ENCODE assay signal across 9 cellular contexts in genomic region chr3:50623840-50624474, GRCh38. TPM values are rescaled to one million over a fixed set of nuclear protein-coding genes. Genes with fewer than 3 reads are reported as not detected.
DNase-seq lines count a peak whose midpoint lies in the region; ATAC-seq, FAIRE-seq and TF ChIP-seq lines count a peak whose summit lies in the region.
"Had no signal": no experiment of that assay in that cellular context is flagged by ENCODE, and none has a peak within 500 bp of the region (broad histone marks: within the 10 kb centered on the region; RNA-seq: fewer than 3 reads in every experiment).

No MANE protein-coding gene starts in this region.

- TF ChIP-seq CTCF in WERI-Rb-1 (IDR thresholded peaks at IDR 0.05; ENCODE audit: low read depth, low read length): no peak

- H3K9ac ChIP-seq in adipocyte (ENCODE audit: low read length): no peak overlapping the region

- no peaks in the 10 kb centered on the region for H3K9me3 ChIP-seq in adipocyte (ENCODE audit: control insufficient read depth, low read length)
- no peaks in the 10 kb centered on the region for H3K9me3 ChIP-seq in WERI-Rb-1 (ENCODE audit: severe bottlenecking)

- peaks cover 23% of the 10 kb centered on the region for H3K4me1 ChIP-seq in adipocyte (ENCODE audit: control insufficient read depth, insufficient read depth, low read length)

- FAIRE-seq in GM19239 (lab: Jason Lieb, UNC): peak; percentile 84
- FAIRE-seq: colon had no signal

- H3K36me3 ChIP-seq in adipocyte (ENCODE audit: control insufficient read depth, insufficient read depth, low read length, severe bottlenecking) (no peaks in the 10 kb centered on the region), WERI-Rb-1 (peaks cover 2% of the 10 kb centered on the region)

- no peak for ATAC-seq in left lobe of liver

- no peaks in the 10 kb centered on the region for H3K27me3 ChIP-seq in adipocyte (replicated peaks; ENCODE audit: control insufficient read depth, insufficient read depth, low read length)
- no peaks in the 10 kb centered on the region for H3K27me3 ChIP-seq in WERI-Rb-1 (ENCODE audit: insufficient read depth, low read depth, severe bottlenecking)

- H3K27ac ChIP-seq in WERI-Rb-1: no peak overlapping the region

- DNase-seq in GM19239 (ENCODE audit: insufficient read length, low spot score): peak; percentile 34
- DNase-seq in Jurkat, Clone E6-1 (ENCODE audit: low read depth, low spot score): peak; percentile 96
- peak; percentile 20 for DNase-seq in adipocyte (ENCODE audit: low read depth)
- peak; percentile 64 for DNase-seq in stimulated activated CD4-positive, alpha-beta T cell treated with anti-CD3 and anti-CD28 coated beads, Interleukin-4, amount 100 ng/mL, for 24 hours
- DNase-seq in WERI-Rb-1: no peak
- no peak for DNase-seq in SKM-1 treated with dmso at 0.1 percent for 144 hours (lab: John Stamatoyannopoulos, UW; ENCODE audit: unreplicated experiment)
- no peak for DNase-seq in left lobe of liver (ENCODE audit: low spot score)
- DNase-seq in H4 (ENCODE audit: low spot score): no peak

- H3K4me3 ChIP-seq in Jurkat, Clone E6-1 (ENCODE audit: low read length): peak overlapping the region; percentile 21
- H3K4me3 ChIP-seq in adipocyte (ENCODE audit: low read length) (no peak overlapping the region), WERI-Rb-1 (ENCODE audit: low read depth, low read length) (no peak overlapping the region)

RNA-seq across cellular contexts. Expression of gene MAPKAPK3, which starts 7.0 kb away (rescaled TPM):
- 69.3 TPM for polyA plus RNA-seq in Jurkat, Clone E6-1 (2012; ENCODE audit: insufficient read depth, insufficient read length)
- total RNA-seq in left lobe of liver: 16.1 TPM
- total RNA-seq in H4 (2014; rRNA removed; shearing (Covaris generic)): 25.5 and 28.6 TPM in 2 replicates

RNA-seq across cellular contexts. Expression of gene CISH, which starts 12.4 kb away (rescaled TPM):
- polyA plus RNA-seq in Jurkat, Clone E6-1 (2012; ENCODE audit: insufficient read depth, insufficient read length): 5.0 TPM
- total RNA-seq in left lobe of liver: 8.5 TPM
- total RNA-seq in H4 (2014; rRNA removed; shearing (Covaris generic)): 0.23 and 1.3 TPM in 2 replicates

RNA-seq across cellular contexts. Expression of gene DOCK3, which starts 50.8 kb away (rescaled TPM):
- polyA plus RNA-seq in Jurkat, Clone E6-1 (2012; ENCODE audit: insufficient read depth, insufficient read length): 1.0 TPM
- not detected for total RNA-seq in left lobe of liver
- total RNA-seq in H4 (2014; rRNA removed; shearing (Covaris generic)): 0.02 and 0.12 TPM in 2 replicates

RNA-seq across cellular contexts. Expression of gene HEMK1, which starts 54.6 kb away (rescaled TPM):
- 23.6 TPM for polyA plus RNA-seq in Jurkat, Clone E6-1 (2012; ENCODE audit: insufficient read depth, insufficient read length)
- 16.8 TPM for total RNA-seq in left lobe of liver
- 5.6 and 7.3 TPM in 2 replicates for total RNA-seq in H4 (2014; rRNA removed; shearing (Covaris generic))

RNA-seq across cellular contexts. Expression of gene C3orf18, which starts 56.4 kb away (rescaled TPM):
- 9.9 TPM for polyA plus RNA-seq in Jurkat, Clone E6-1 (2012; ENCODE audit: insufficient read depth, insufficient read length)
- total RNA-seq in left lobe of liver: 3.0 TPM
- 0.41 and 0.68 TPM in 2 replicates for total RNA-seq in H4 (2014; rRNA removed; shearing (Covaris generic))

Comparison
In these comparisons a context has a peak if more than half of its experiments do, and no peak if none do; other contexts are left out.
1. DNase-seq: peak in GM19239 (single experiment), Jurkat, Clone E6-1 (single experiment), adipocyte (single experiment) and stimulated activated CD4-positive, alpha-beta T cell treated with anti-CD3 and anti-CD28 coated beads, Interleukin-4, amount 100 ng/mL, for 24 hours (single experiment); none in WERI-Rb-1 (single experiment), SKM-1 treated with dmso at 0.1 percent for 144 hours (single experiment), left lobe of liver (single experiment) and H4 (single experiment).